8 cellular contexts compared by ENCODE assay signal in the genomic region with DNA sequence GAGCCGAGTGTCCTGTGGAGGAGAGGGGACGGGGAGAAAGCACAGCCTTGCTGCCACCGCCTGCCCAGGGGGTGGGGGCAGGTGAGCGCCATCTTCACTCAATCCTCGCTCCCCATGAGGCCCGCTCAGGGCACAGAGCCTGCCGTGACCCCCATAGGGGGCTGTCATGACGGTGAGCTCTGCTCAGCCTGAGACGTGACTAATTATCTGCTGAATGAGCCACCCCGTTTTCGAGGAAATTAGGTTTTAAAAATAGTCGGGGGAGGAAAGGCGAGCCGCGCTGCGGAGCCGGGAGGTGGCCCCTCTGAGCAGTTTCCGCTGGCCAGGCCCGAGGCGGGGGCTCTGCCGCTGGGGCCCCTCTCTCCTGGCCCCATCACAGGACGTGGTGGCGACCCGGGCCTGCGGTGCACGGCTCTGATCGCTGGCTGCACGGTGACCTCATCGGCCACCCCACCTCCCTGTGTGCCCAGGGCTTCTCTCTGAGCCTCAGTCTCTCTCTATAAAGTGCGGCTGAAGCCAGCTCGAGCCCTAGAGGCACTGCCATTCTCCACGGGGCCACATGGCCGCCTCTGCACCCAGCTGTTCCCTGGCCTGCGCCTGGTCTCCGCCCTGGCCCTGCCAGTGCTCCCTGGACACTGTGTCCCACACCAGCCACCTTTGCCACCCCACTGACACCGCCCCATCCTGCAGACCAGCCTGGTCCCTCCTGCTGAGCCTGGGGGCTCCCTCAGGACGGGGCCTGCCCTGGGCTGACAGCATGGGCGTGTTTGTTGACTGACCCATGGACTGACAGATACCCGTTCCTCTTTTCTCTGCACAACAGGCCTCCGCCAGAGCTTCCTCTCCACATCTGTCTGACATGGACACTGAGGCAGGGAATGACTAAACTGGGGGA. TPM values are rescaled to one million over a fixed set of nuclear protein-coding genes. Genes with fewer than 3 reads are reported as not detected.
A peak's percentile ranks its signal among the peaks of the same experiment; 100 is the strongest.
DNase-seq lines count a peak whose midpoint lies in the region; ATAC-seq and TF ChIP-seq lines count a peak whose summit lies in the region.

No MANE protein-coding gene starts in this region.

- peaks cover 18% of the 10 kb centered on the region for H3K4me1 Mint-ChIP-seq in activated CD4-positive, alpha-beta memory T cell treated with anti-CD3 and anti-CD28 coated beads for 36 hours (ENCODE audit: low read depth)

- peaks cover 49% of the 10 kb centered on the region for H4K20me1 ChIP-seq in smooth muscle cell (ENCODE audit: low read depth)

- H3K79me2 ChIP-seq in smooth muscle cell (ENCODE audit: low read depth), result peaks cover 31% of the 10 kb centered on the region

- 0 to 8% methylated on average over 1 to 12 of the region's 40 CpGs for WGBS in gastroesophageal sphincter (ENCODE audit: low coverage in 1 of 2), 2 donors
- 63% methylated on average over 39 of the region's 40 CpGs for WGBS in smooth muscle cell (ENCODE audit: low lambda C conversion rate)

- no peak overlapping the region for H2AFZ ChIP-seq in smooth muscle cell (ENCODE audit: low read depth)

- no peaks in the 10 kb centered on the region for H3K27me3 Mint-ChIP-seq in activated CD4-positive, alpha-beta memory T cell treated with anti-CD3 and anti-CD28 coated beads for 36 hours

- ATAC-seq in gastroesophageal sphincter (no peak), GM18870 (IDR thresholded peaks at IDR 0.05; ENCODE audit: unreplicated experiment) (no peak), HG03280 (IDR thresholded peaks at IDR 0.05; ENCODE audit: unreplicated experiment) (no peak)

- H3K9me3 ChIP-seq in gastroesophageal sphincter (no peaks in the 10 kb centered on the region), smooth muscle cell (replicated peaks; ENCODE audit: low read depth) (no peaks in the 10 kb centered on the region)

- TF ChIP-seq CTCF in GM06990 (IDR thresholded peaks at IDR 0.05; ENCODE audit: insufficient read depth, low read length, poor library complexity, severe bottlenecking), result no peak
- TF ChIP-seq CTCF in gastroesophageal sphincter (IDR thresholded peaks at IDR 0.05), result peak in 3 of 4 experiments; percentile 20 to 35 (median 26)
- TF ChIP-seq CTCF in smooth muscle cell (IDR thresholded peaks at IDR 0.05; ENCODE audit: borderline replicate concordance, insufficient read depth, poor library complexity, severe bottlenecking), result no peak

- DNase-seq in GM06990 (ENCODE audit: extremely low read depth, insufficient read length) (no peak), smooth muscle cell (lab: John Stamatoyannopoulos, UW; ENCODE audit: unreplicated experiment) (no peak), HPDE6-E6E7 (ENCODE audit: extremely low spot score) (no peak), NCI-H2107 treated with DMSO at 0.1 percent for 48 hours (lab: John Stamatoyannopoulos, UW; ENCODE audit: unreplicated experiment) (no peak)
- peak; percentile 62 for DNase-seq in activated CD4-positive, alpha-beta memory T cell treated with anti-CD3 and anti-CD28 coated beads for 36 hours

- CTCF ChIA-PET in activated CD4-positive, alpha-beta memory T cell treated with anti-CD3 and anti-CD28 coated beads for 36 hours (lab: Charles Lee), result interaction anchor here (1.3 to 2.4 kb wide), 4 partner anchors 21 to 47 kb away, joined by 4 to 7 read pairs (median 6); a partner anchor contains a TSS

- no peaks in the 10 kb centered on the region for H3F3A ChIP-seq in smooth muscle cell (ENCODE audit: low read depth)

- TF ChIP-seq POLR2A in gastroesophageal sphincter (IDR thresholded peaks at IDR 0.05), result no peak

- no peaks in the 10 kb centered on the region for H3K9me3 Mint-ChIP-seq in activated CD4-positive, alpha-beta memory T cell treated with anti-CD3 and anti-CD28 coated beads for 36 hours

- POLR2A ChIA-PET in activated CD4-positive, alpha-beta memory T cell treated with anti-CD3 and anti-CD28 coated beads for 36 hours (lab: Charles Lee), result interaction anchor here (1.5 kb wide), 1 partner anchor 18 kb away, joined by 5 read pairs; no protein-coding TSS in a partner anchor

- peaks cover 2 to 99% (median 40%) of the 10 kb centered on the region in 3 donors for H3K4me1 ChIP-seq in gastroesophageal sphincter
- peaks cover 15% of the 10 kb centered on the region for H3K4me1 ChIP-seq in smooth muscle cell (ENCODE audit: low read depth)

- H3K4me3 ChIP-seq in GM06990 (replicated peaks; ENCODE audit: low read depth, low read length) (peak overlapping the region; percentile 43), gastroesophageal sphincter (peak overlapping the region in 1 of 2 donors; percentile 54), smooth muscle cell (no peak overlapping the region)

- intact Hi-C loops in activated CD4-positive, alpha-beta memory T cell treated with anti-CD3 and anti-CD28 coated beads for 36 hours (cut with micrococcal nuclease), result loop anchor here (2.0 kb wide), 1 partner anchor 19 kb away; no protein-coding TSS in a partner anchor

- peaks cover 4% of the 10 kb centered on the region for H3K36me3 Mint-ChIP-seq in activated CD4-positive, alpha-beta memory T cell treated with anti-CD3 and anti-CD28 coated beads for 36 hours

- H3K27ac Mint-ChIP-seq in activated CD4-positive, alpha-beta memory T cell treated with anti-CD3 and anti-CD28 coated beads for 36 hours, result peak overlapping the region; percentile 54

- no peak for TF ChIP-seq EP300 in gastroesophageal sphincter (IDR thresholded peaks at IDR 0.05)

- no peaks in the 10 kb centered on the region for H3K27me3 ChIP-seq in GM06990 (replicated peaks; ENCODE audit: control insufficient read depth, insufficient read depth, low read length)
- no peaks in the 10 kb centered on the region for H3K27me3 ChIP-seq in gastroesophageal sphincter
- H3K27me3 ChIP-seq in smooth muscle cell (ENCODE audit: low read depth), result no peaks in the 10 kb centered on the region

- peak overlapping the region; percentile 84 for H3K9ac ChIP-seq in smooth muscle cell (ENCODE audit: low read depth)

- H3K36me3 ChIP-seq in GM06990 (ENCODE audit: control insufficient read depth, insufficient read depth, low read length) (no peaks in the 10 kb centered on the region; the same call in none of the 2 replicates), gastroesophageal sphincter (peaks cover 0 to 14% of the 10 kb centered on the region in 2 donors), smooth muscle cell (ENCODE audit: low read depth) (no peaks in the 10 kb centered on the region)

- H3K27ac ChIP-seq in gastroesophageal sphincter (peak overlapping the region; percentile 92 to 100 (median 98)), smooth muscle cell (ENCODE audit: low read depth) (peak overlapping the region; percentile 96)

- H3K4me2 ChIP-seq in smooth muscle cell, result peak overlapping the region; percentile 82

- no peak overlapping the region for H3K4me3 Mint-ChIP-seq in activated CD4-positive, alpha-beta memory T cell treated with anti-CD3 and anti-CD28 coated beads for 36 hours

RNA-seq across cellular contexts. Expression of a gene that starts 28.3 kb away (rescaled TPM):
- 10 to 100 TPM; 14.7 to 15.7 TPM for total RNA-seq in activated CD4-positive, alpha-beta memory T cell treated with anti-CD3 and anti-CD28 coated beads for 36 hours
- total RNA-seq in gastroesophageal sphincter (100 to 1,000 TPM in 1 of 4 donors, 10 to 100 TPM in 3; 50.8 to 165 (median 61.5) TPM), smooth muscle cell (8.2 and 13.2 TPM in 2 replicates)
- 27.2 and 29.9 TPM in 2 replicates for polyA plus RNA-seq in smooth muscle cell

RNA-seq across cellular contexts. Expression of a gene that starts 36.3 kb away (rescaled TPM):
- 1 to 10 TPM; 3.1 to 3.7 TPM for total RNA-seq in activated CD4-positive, alpha-beta memory T cell treated with anti-CD3 and anti-CD28 coated beads for 36 hours
- total RNA-seq in gastroesophageal sphincter (1 to 10 TPM in 1 of 4 donors, under 1 TPM in 1, not detected in 2; 0.78 to 3.6 TPM), smooth muscle cell (1.7 and 6.2 TPM in 2 replicates)
- polyA plus RNA-seq in smooth muscle cell, result 1.2 and 9.0 TPM in 2 replicates

RNA-seq across cellular contexts. Expression of a gene that starts 45.3 kb away (rescaled TPM):
- 10 to 100 TPM; 25.2 to 27.2 TPM for total RNA-seq in activated CD4-positive, alpha-beta memory T cell treated with anti-CD3 and anti-CD28 coated beads for 36 hours
- total RNA-seq in gastroesophageal sphincter, result 10 to 100 TPM; 20.3 to 34.2 (median 28.6) TPM
- 16.7 and 17.5 TPM in 2 replicates for total RNA-seq in smooth muscle cell
- 17.3 and 22.5 TPM in 2 replicates for polyA plus RNA-seq in smooth muscle cell

Comparison
In these comparisons a context has a peak if more than half of its experiments do, and no peak if none do; other contexts are left out.
1. CTCF ChIP-seq: peak in gastroesophageal sphincter (3 of 4); none in GM06990 (single experiment) and smooth muscle cell (single experiment).